Comparison of ENCODE assay signal across 8 cellular contexts in genomic region chr18:26227051-26227672, GRCh38. TPM values are rescaled to one million over a fixed set of nuclear protein-coding genes. Genes with fewer than 3 reads are reported as not detected.
A peak's percentile ranks its signal among the peaks of the same experiment; 100 is the strongest.
DNase-seq lines count a peak whose midpoint lies in the region; ATAC-seq and TF ChIP-seq lines count a peak whose summit lies in the region.

No MANE protein-coding gene starts in this region.

- H3K27ac ChIP-seq in left ventricle myocardium inferior (replicated peaks) (peak overlapping the region; percentile 71), PC-9 (no peak overlapping the region), esophagus (ENCODE audit: low read depth in 2 of 2, low read length in 1 of 2) (peak overlapping the region; percentile 64 to 77), ovary (peak overlapping the region; percentile 35 to 76)

- no peaks in the 10 kb centered on the region for H3K9me3 ChIP-seq in left ventricle myocardium inferior (replicated peaks)
- no peaks in the 10 kb centered on the region for H3K9me3 ChIP-seq in PC-9 (ENCODE audit: insufficient read depth, low read depth)
- no peaks in the 10 kb centered on the region for H3K9me3 ChIP-seq in esophagus (ENCODE audit: control insufficient read depth in 2 of 2, insufficient read depth in 1 of 2, low read depth in 1 of 2, low read length in 1 of 2)
- no peaks in the 10 kb centered on the region for H3K9me3 ChIP-seq in ovary

- WGBS in esophagus, 2 donors: 12 to 14% methylated on average over 25 to 28 of the region's 28 CpGs
- 8 to 14% (median 10%) methylated on average over 25 to 28 of the region's 28 CpGs for WGBS in ovary, 3 donors

- H3K36me3 ChIP-seq in left ventricle myocardium inferior (no peaks in the 10 kb centered on the region), PC-9 (ENCODE audit: low read depth) (no peaks in the 10 kb centered on the region), esophagus (ENCODE audit: control insufficient read depth in 2 of 2, insufficient read depth in 2 of 2, low read length in 1 of 2) (no peaks in the 10 kb centered on the region), ovary (no peaks in the 10 kb centered on the region)

- peak overlapping the region; percentile 84 for H3K4me2 ChIP-seq in PC-9

- DNase-seq in left ventricle myocardium inferior (no peak), left ventricle myocardium superior (no peak), PC-9 (no peak), ovary (peak in 2 of 5 donors; percentile 21 to 31), HK-2 (ENCODE audit: unreplicated experiment) (no peak), NCI-H2227 (lab: John Stamatoyannopoulos, UW; ENCODE audit: unreplicated experiment) (no peak)
- DNase-seq in effector CD4-positive, alpha-beta T cell: no peak

- no peak for TF ChIP-seq EP300 in ovary (IDR thresholded peaks at IDR 0.05)

- intact Hi-C loops in left ventricle myocardium inferior (cut with micrococcal nuclease): no loop called here
- intact Hi-C loops in left ventricle myocardium superior (cut with micrococcal nuclease): no loop called here
- intact Hi-C loops in PC-9 (cut with micrococcal nuclease; ENCODE audit: unreplicated experiment): no loop called here
- intact Hi-C loops in ovary (cut with DNase I): no loop called here

- peaks cover 6% of the 10 kb centered on the region for H3K27me3 ChIP-seq in left ventricle myocardium inferior (ENCODE audit: low read depth)
- no peaks in the 10 kb centered on the region for H3K27me3 ChIP-seq in PC-9 (ENCODE audit: insufficient read depth, low read depth)
- no peaks in the 10 kb centered on the region for H3K27me3 ChIP-seq in esophagus (ENCODE audit: control insufficient read depth in 1 of 2, insufficient read depth in 2 of 2, low read length in 2 of 2)
- H3K27me3 ChIP-seq in ovary: no peaks in the 10 kb centered on the region

- peak overlapping the region; percentile 81 for H2AFZ ChIP-seq in PC-9

- no TSS peak for BruUV-seq in PC-9 (replicated peaks; lab: Mats Ljungman, UMichigan)

- H3K4me3 ChIP-seq in left ventricle myocardium inferior: peak overlapping the region; percentile 95
- H3K4me3 ChIP-seq in PC-9: peak overlapping the region; percentile 83
- H3K4me3 ChIP-seq in esophagus (ENCODE audit: low read depth in 1 of 2, low read length in 2 of 2): peak overlapping the region; percentile 80 to 97
- peak overlapping the region; percentile 75 for H3K4me3 ChIP-seq in ovary

- TF ChIP-seq POLR2A in ovary (IDR thresholded peaks at IDR 0.05): no peak

- TF ChIP-seq CTCF in left ventricle myocardium inferior (IDR thresholded peaks at IDR 0.05; ENCODE audit: borderline replicate concordance) (no peak), PC-9 (conservative IDR thresholded peaks at IDR 0.05) (no peak), ovary (IDR thresholded peaks at IDR 0.05) (no peak)

- no peak for ATAC-seq in left ventricle myocardium superior

- POLR2A ChIA-PET in PC-9 (lab: Charles Lee; ENCODE audit: unreplicated experiment): no interaction called here

- H3K4me1 ChIP-seq in left ventricle myocardium inferior: peaks cover 31% of the 10 kb centered on the region
- peaks cover 16% of the 10 kb centered on the region for H3K4me1 ChIP-seq in PC-9 (replicated peaks; ENCODE audit: insufficient read depth)
- H3K4me1 ChIP-seq in esophagus (ENCODE audit: control insufficient read depth in 2 of 2, insufficient read depth in 2 of 2, low read length in 1 of 2): peaks cover 0 to 1% of the 10 kb centered on the region in 2 donors
- peaks cover 5% of the 10 kb centered on the region for H3K4me1 ChIP-seq in ovary (ENCODE audit: insufficient read depth)

- no peaks in the 10 kb centered on the region for H4K20me1 ChIP-seq in PC-9 (ENCODE audit: insufficient read depth)

- peaks cover 11% of the 10 kb centered on the region; the same call in 1 of the 2 replicates for H3K79me2 ChIP-seq in PC-9 (ENCODE audit: low read depth)

- CTCF ChIA-PET in PC-9 (lab: Charles Lee): no interaction called here

- H3K9me2 ChIP-seq in PC-9 (ENCODE audit: insufficient read depth): no peaks in the 10 kb centered on the region

- H3F3A ChIP-seq in PC-9 (ENCODE audit: insufficient read depth, low read depth): no peaks in the 10 kb centered on the region

RNA-seq across cellular contexts. Expression of gene TAF4B, which starts 0.9 kb away (rescaled TPM):
- total RNA-seq in left ventricle myocardium inferior (1.1 TPM), left ventricle myocardium superior (1.1 TPM), PC-9 (2021) (2.3 and 2.8 TPM in 2 replicates), ovary (10 to 100 TPM in 2 of 7 donors, 1 to 10 TPM in 5; 5.0 to 19.1 (median 9.4) TPM)
- polyA plus RNA-seq in esophagus (1 to 10 TPM; 1.8 to 2.0 TPM), ovary (1 to 10 TPM; 5.0 to 5.3 TPM)
